Comparison of ENCODE assay signal across 1 cellular context in the genomic region with DNA sequence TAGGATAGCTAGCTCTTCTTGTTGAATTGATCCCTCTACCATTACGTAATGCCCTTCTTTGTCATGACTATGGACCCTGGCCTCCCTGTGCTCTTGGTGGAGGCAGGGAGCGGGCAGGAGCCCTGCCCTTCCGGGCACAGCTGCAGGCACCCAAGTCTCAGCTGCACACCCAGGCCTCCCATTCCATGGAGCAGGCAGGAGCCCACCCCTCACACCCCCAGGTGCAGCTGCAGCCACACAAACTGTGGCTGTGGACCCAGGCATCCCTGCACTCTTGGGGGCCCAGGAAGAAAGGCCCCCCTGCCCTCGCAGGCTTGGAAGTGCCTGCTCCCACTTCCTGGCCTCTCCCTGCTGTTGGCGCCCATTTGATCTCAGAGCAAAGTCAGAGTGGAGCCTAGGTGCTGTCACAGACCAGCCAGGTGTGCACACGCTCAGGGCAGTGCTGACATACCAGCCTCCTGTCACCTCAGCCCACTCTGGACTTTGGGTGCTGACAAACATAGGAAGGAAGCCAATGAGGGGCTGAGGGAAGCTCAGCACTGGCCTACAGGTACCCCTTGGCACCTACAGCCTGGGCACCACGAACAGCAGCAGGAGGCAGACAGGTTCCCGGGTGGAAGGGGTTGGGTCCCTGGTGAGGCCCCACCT.
A peak's percentile ranks its signal among the peaks of the same experiment; 100 is the strongest.
TF ChIP-seq lines count a peak whose summit lies in the region.

No MANE protein-coding gene starts in this region.

TF ChIP-seq in HepG2, 621 proteins besides CTCF, POLR2A, EP300 and RAD21 (continued from another document and continues in another):
- TF ChIP-seq, protein P1, sequence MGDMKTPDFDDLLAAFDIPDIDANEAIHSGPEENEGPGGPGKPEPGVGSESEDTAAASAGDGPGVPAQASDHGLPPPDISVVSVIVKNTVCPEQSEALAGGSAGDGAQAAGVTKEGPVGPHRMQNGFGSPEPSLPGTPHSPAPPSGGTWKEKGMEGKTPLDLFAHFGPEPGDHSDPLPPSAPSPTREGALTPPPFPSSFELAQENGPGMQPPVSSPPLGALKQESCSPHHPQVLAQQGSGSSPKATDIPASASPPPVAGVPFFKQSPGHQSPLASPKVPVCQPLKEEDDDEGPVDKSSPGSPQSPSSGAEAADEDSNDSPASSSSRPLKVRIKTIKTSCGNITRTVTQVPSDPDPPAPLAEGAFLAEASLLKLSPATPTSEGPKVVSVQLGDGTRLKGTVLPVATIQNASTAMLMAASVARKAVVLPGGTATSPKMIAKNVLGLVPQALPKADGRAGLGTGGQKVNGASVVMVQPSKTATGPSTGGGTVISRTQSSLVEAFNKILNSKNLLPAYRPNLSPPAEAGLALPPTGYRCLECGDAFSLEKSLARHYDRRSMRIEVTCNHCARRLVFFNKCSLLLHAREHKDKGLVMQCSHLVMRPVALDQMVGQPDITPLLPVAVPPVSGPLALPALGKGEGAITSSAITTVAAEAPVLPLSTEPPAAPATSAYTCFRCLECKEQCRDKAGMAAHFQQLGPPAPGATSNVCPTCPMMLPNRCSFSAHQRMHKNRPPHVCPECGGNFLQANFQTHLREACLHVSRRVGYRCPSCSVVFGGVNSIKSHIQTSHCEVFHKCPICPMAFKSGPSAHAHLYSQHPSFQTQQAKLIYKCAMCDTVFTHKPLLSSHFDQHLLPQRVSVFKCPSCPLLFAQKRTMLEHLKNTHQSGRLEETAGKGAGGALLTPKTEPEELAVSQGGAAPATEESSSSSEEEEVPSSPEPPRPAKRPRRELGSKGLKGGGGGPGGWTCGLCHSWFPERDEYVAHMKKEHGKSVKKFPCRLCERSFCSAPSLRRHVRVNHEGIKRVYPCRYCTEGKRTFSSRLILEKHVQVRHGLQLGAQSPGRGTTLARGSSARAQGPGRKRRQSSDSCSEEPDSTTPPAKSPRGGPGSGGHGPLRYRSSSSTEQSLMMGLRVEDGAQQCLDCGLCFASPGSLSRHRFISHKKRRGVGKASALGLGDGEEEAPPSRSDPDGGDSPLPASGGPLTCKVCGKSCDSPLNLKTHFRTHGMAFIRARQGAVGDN (CRISPR knock-in tag; IDR thresholded peaks at IDR 0.05): peak; percentile 72
- TF ChIP-seq ZKSCAN8 (CRISPR knock-in tag; IDR thresholded peaks at IDR 0.05; ENCODE audit: borderline replicate concordance) (no peak), ZNF292 (CRISPR knock-in tag; IDR thresholded peaks at IDR 0.05; ENCODE audit: borderline replicate concordance, low read depth) (peak; percentile 44), ZNF207 (IDR thresholded peaks at IDR 0.05; ENCODE audit: borderline replicate concordance) (no peak), HHEX (CRISPR knock-in tag; IDR thresholded peaks at IDR 0.05) (no peak), STAG1 (CRISPR knock-in tag; IDR thresholded peaks at IDR 0.05) (no peak), HNRNPL (IDR thresholded peaks at IDR 0.05; ENCODE audit: low read depth, low read length) (0 out of 2 replicates have a peak, but pooled peaks have one; percentile 56), GABPB1 (CRISPR knock-in tag; IDR thresholded peaks at IDR 0.05) (no peak), ATF1 (CRISPR knock-in tag; IDR thresholded peaks at IDR 0.05) (no peak), ZNF225 (CRISPR knock-in tag; IDR thresholded peaks at IDR 0.05) (no peak), ZBTB38 (CRISPR knock-in tag; IDR thresholded peaks at IDR 0.05) (peak; percentile 46; the same call in 1 of the 2 replicates), YY1 (IDR thresholded peaks at IDR 0.05; ENCODE audit: insufficient read depth, insufficient replicate concordance, low read depth, low read length) (no peak), RXRB (CRISPR knock-in tag; IDR thresholded peaks at IDR 0.05; ENCODE audit: borderline replicate concordance) (0 out of 2 replicates have a peak, but pooled peaks have one; percentile 8), ZNF703 (CRISPR knock-in tag; IDR thresholded peaks at IDR 0.05; ENCODE audit: borderline replicate concordance) (no peak), ZMAT3 (CRISPR knock-in tag; conservative IDR thresholded peaks at IDR 0.05) (no peak), KLF16 (CRISPR knock-in tag; IDR thresholded peaks at IDR 0.05) (no peak), ZMYM4 (CRISPR knock-in tag; IDR thresholded peaks at IDR 0.05) (peak; percentile 37; the same call in 1 of the 2 replicates), TMF1 (CRISPR knock-in tag; IDR thresholded peaks at IDR 0.05; ENCODE audit: low read depth) (no peak), HNF4A (CRISPR knock-in tag; IDR thresholded peaks at IDR 0.05) (peak; percentile 58), ZZZ3 (CRISPR knock-in tag; IDR thresholded peaks at IDR 0.05; ENCODE audit: borderline replicate concordance) (no peak), ZNF343 (CRISPR knock-in tag; IDR thresholded peaks at IDR 0.05) (no peak), ZNF629 (CRISPR knock-in tag; conservative IDR thresholded peaks at IDR 0.05) (peak; percentile 78), FOXC1 (CRISPR knock-in tag; IDR thresholded peaks at IDR 0.05; ENCODE audit: borderline replicate concordance) (0 out of 2 replicates have a peak, but pooled peaks have one; percentile 14), ZNF3 (CRISPR knock-in tag; IDR thresholded peaks at IDR 0.05) (no peak), KDM4B (CRISPR knock-in tag; IDR thresholded peaks at IDR 0.05) (no peak)
- TF ChIP-seq, protein P2, sequence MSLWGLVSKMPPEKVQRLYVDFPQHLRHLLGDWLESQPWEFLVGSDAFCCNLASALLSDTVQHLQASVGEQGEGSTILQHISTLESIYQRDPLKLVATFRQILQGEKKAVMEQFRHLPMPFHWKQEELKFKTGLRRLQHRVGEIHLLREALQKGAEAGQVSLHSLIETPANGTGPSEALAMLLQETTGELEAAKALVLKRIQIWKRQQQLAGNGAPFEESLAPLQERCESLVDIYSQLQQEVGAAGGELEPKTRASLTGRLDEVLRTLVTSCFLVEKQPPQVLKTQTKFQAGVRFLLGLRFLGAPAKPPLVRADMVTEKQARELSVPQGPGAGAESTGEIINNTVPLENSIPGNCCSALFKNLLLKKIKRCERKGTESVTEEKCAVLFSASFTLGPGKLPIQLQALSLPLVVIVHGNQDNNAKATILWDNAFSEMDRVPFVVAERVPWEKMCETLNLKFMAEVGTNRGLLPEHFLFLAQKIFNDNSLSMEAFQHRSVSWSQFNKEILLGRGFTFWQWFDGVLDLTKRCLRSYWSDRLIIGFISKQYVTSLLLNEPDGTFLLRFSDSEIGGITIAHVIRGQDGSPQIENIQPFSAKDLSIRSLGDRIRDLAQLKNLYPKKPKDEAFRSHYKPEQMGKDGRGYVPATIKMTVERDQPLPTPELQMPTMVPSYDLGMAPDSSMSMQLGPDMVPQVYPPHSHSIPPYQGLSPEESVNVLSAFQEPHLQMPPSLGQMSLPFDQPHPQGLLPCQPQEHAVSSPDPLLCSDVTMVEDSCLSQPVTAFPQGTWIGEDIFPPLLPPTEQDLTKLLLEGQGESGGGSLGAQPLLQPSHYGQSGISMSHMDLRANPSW (CRISPR knock-in tag; IDR thresholded peaks at IDR 0.05; ENCODE audit: borderline replicate concordance): no peak
- TF ChIP-seq, protein P3, sequence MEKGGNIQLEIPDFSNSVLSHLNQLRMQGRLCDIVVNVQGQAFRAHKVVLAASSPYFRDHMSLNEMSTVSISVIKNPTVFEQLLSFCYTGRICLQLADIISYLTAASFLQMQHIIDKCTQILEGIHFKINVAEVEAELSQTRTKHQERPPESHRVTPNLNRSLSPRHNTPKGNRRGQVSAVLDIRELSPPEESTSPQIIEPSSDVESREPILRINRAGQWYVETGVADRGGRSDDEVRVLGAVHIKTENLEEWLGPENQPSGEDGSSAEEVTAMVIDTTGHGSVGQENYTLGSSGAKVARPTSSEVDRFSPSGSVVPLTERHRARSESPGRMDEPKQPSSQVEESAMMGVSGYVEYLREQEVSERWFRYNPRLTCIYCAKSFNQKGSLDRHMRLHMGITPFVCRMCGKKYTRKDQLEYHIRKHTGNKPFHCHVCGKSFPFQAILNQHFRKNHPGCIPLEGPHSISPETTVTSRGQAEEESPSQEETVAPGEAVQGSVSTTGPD (CRISPR knock-in tag; IDR thresholded peaks at IDR 0.05): no peak
- TF ChIP-seq, protein P4, sequence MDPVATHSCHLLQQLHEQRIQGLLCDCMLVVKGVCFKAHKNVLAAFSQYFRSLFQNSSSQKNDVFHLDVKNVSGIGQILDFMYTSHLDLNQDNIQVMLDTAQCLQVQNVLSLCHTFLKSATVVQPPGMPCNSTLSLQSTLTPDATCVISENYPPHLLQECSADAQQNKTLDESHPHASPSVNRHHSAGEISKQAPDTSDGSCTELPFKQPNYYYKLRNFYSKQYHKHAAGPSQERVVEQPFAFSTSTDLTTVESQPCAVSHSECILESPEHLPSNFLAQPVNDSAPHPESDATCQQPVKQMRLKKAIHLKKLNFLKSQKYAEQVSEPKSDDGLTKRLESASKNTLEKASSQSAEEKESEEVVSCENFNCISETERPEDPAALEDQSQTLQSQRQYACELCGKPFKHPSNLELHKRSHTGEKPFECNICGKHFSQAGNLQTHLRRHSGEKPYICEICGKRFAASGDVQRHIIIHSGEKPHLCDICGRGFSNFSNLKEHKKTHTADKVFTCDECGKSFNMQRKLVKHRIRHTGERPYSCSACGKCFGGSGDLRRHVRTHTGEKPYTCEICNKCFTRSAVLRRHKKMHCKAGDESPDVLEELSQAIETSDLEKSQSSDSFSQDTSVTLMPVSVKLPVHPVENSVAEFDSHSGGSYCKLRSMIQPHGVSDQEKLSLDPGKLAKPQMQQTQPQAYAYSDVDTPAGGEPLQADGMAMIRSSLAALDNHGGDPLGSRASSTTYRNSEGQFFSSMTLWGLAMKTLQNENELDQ (CRISPR knock-in tag; IDR thresholded peaks at IDR 0.05; ENCODE audit: borderline replicate concordance): no peak
- TF ChIP-seq, protein P5, sequence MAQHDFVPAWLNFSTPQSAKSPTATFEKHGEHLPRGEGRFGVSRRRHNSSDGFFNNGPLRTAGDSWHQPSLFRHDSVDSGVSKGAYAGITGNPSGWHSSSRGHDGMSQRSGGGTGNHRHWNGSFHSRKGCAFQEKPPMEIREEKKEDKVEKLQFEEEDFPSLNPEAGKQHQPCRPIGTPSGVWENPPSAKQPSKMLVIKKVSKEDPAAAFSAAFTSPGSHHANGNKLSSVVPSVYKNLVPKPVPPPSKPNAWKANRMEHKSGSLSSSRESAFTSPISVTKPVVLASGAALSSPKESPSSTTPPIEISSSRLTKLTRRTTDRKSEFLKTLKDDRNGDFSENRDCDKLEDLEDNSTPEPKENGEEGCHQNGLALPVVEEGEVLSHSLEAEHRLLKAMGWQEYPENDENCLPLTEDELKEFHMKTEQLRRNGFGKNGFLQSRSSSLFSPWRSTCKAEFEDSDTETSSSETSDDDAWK (CRISPR knock-in tag; IDR thresholded peaks at IDR 0.05): no peak
- TF ChIP-seq, protein P6, sequence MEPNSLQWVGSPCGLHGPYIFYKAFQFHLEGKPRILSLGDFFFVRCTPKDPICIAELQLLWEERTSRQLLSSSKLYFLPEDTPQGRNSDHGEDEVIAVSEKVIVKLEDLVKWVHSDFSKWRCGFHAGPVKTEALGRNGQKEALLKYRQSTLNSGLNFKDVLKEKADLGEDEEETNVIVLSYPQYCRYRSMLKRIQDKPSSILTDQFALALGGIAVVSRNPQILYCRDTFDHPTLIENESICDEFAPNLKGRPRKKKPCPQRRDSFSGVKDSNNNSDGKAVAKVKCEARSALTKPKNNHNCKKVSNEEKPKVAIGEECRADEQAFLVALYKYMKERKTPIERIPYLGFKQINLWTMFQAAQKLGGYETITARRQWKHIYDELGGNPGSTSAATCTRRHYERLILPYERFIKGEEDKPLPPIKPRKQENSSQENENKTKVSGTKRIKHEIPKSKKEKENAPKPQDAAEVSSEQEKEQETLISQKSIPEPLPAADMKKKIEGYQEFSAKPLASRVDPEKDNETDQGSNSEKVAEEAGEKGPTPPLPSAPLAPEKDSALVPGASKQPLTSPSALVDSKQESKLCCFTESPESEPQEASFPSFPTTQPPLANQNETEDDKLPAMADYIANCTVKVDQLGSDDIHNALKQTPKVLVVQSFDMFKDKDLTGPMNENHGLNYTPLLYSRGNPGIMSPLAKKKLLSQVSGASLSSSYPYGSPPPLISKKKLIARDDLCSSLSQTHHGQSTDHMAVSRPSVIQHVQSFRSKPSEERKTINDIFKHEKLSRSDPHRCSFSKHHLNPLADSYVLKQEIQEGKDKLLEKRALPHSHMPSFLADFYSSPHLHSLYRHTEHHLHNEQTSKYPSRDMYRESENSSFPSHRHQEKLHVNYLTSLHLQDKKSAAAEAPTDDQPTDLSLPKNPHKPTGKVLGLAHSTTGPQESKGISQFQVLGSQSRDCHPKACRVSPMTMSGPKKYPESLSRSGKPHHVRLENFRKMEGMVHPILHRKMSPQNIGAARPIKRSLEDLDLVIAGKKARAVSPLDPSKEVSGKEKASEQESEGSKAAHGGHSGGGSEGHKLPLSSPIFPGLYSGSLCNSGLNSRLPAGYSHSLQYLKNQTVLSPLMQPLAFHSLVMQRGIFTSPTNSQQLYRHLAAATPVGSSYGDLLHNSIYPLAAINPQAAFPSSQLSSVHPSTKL (CRISPR knock-in tag; IDR thresholded peaks at IDR 0.05): peak; percentile 36; the same call in 1 of the 2 replicates
- TF ChIP-seq, protein P7, sequence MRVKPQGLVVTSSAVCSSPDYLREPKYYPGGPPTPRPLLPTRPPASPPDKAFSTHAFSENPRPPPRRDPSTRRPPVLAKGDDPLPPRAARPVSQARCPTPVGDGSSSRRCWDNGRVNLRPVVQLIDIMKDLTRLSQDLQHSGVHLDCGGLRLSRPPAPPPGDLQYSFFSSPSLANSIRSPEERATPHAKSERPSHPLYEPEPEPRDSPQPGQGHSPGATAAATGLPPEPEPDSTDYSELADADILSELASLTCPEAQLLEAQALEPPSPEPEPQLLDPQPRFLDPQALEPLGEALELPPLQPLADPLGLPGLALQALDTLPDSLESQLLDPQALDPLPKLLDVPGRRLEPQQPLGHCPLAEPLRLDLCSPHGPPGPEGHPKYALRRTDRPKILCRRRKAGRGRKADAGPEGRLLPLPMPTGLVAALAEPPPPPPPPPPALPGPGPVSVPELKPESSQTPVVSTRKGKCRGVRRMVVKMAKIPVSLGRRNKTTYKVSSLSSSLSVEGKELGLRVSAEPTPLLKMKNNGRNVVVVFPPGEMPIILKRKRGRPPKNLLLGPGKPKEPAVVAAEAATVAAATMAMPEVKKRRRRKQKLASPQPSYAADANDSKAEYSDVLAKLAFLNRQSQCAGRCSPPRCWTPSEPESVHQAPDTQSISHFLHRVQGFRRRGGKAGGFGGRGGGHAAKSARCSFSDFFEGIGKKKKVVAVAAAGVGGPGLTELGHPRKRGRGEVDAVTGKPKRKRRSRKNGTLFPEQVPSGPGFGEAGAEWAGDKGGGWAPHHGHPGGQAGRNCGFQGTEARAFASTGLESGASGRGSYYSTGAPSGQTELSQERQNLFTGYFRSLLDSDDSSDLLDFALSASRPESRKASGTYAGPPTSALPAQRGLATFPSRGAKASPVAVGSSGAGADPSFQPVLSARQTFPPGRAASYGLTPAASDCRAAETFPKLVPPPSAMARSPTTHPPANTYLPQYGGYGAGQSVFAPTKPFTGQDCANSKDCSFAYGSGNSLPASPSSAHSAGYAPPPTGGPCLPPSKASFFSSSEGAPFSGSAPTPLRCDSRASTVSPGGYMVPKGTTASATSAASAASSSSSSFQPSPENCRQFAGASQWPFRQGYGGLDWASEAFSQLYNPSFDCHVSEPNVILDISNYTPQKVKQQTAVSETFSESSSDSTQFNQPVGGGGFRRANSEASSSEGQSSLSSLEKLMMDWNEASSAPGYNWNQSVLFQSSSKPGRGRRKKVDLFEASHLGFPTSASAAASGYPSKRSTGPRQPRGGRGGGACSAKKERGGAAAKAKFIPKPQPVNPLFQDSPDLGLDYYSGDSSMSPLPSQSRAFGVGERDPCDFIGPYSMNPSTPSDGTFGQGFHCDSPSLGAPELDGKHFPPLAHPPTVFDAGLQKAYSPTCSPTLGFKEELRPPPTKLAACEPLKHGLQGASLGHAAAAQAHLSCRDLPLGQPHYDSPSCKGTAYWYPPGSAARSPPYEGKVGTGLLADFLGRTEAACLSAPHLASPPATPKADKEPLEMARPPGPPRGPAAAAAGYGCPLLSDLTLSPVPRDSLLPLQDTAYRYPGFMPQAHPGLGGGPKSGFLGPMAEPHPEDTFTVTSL (CRISPR knock-in tag; IDR thresholded peaks at IDR 0.05; ENCODE audit: borderline replicate concordance): no peak
